ENCODE assay signal across 8 cellular contexts in the genomic region with DNA sequence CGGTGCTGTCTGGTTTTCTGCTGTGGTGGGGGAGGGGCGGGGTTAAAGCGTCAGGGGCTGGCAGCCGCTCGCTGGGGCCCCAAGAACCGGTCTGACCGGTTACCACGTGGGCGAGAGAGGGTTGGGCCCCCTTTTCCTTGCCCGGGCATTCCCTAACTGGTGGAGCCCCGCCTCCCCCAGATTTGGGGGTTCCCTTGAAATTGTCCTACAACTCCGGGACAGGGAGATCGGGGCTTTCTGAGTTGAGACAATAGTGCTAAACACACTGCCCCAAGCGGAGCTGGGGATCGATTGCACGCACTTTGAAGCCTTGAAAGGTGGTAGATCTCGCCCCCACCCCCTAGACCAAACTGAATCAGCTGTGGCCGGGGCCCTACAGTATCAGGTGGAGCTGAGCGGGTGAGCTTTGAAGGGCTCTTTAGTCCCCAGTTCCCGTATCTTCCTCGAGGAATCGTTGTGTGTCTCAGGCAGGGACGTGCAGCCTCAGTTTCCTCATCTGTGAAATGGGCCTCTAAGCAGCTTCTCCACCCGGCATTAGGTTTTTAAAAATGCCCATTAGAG. TPM values are rescaled to one million over a fixed set of nuclear protein-coding genes. Genes with fewer than 3 reads are reported as not detected.
DNase-seq lines count a peak whose midpoint lies in the region; ATAC-seq lines count a peak whose summit lies in the region.

No MANE protein-coding gene starts in this region.

- CTCF ChIA-PET in activated naive CD4-positive, alpha-beta T cell treated with anti-CD3 and anti-CD28 coated beads for 36 hours (lab: Charles Lee), result interaction anchor here (0.9 to 1.4 kb wide), 9 partner anchors 9 to 189 kb away, joined by 3 to 7 read pairs (median 4); no protein-coding TSS in a partner anchor

- H3K36me3 ChIP-seq in SJCRH30, result peaks cover 3% of the 10 kb centered on the region; the same call in 1 of the 2 replicates

- H3K27me3 Mint-ChIP-seq in activated naive CD4-positive, alpha-beta T cell treated with anti-CD3 and anti-CD28 coated beads for 36 hours (ENCODE audit: low read depth), result no peaks in the 10 kb centered on the region

- peaks cover 11% of the 10 kb centered on the region; the same call in 1 of the 2 replicates for H3K4me1 ChIP-seq in SJCRH30

- H3K9me3 Mint-ChIP-seq in activated naive CD4-positive, alpha-beta T cell treated with anti-CD3 and anti-CD28 coated beads for 36 hours, result no peaks in the 10 kb centered on the region

- H3K4me3 ChIP-seq in SJCRH30, result peak overlapping the region; percentile 75

- intact Hi-C loops in activated naive CD4-positive, alpha-beta T cell treated with anti-CD3 and anti-CD28 coated beads for 36 hours (cut with micrococcal nuclease), result loop anchor here (1.0 to 5.0 kb wide), 10 partner anchors 8 to 1227 kb away; a partner anchor contains a TSS
- intact Hi-C loops in posterior vena cava (cut with DNase I), result loop anchor here in 1 of 2 donors (10.0 kb wide), 1 partner anchor 690 kb away; no protein-coding TSS in a partner anchor

- H3K36me3 Mint-ChIP-seq in activated naive CD4-positive, alpha-beta T cell treated with anti-CD3 and anti-CD28 coated beads for 36 hours (ENCODE audit: low read depth), result peaks cover 30% of the 10 kb centered on the region

- H3K9me3 ChIP-seq in SJCRH30 (replicated peaks), result no peaks in the 10 kb centered on the region

- peak overlapping the region; percentile 93 for H3K27ac ChIP-seq in SJCRH30

- ATAC-seq in GM19463 (IDR thresholded peaks at IDR 0.05; ENCODE audit: unreplicated experiment), result no peak
- no peak for ATAC-seq in GM18502 (IDR thresholded peaks at IDR 0.05; ENCODE audit: poor library complexity, unreplicated experiment)

- DNase-seq in CD1c-positive myeloid dendritic cell (ENCODE audit: extremely low spot score) (peak; percentile 57), HK-2 (ENCODE audit: unreplicated experiment) (peak; percentile 70), SJCRH30 (peak; percentile 71 to 81), glomerular visceral epithelial cell (ENCODE audit: extremely low spot score) (peak; percentile 65), posterior vena cava (ENCODE audit: low spot score) (peak; percentile 91)
- peak; percentile 95 for DNase-seq in activated naive CD4-positive, alpha-beta T cell treated with anti-CD3 and anti-CD28 coated beads for 36 hours

- H3K4me1 Mint-ChIP-seq in activated naive CD4-positive, alpha-beta T cell treated with anti-CD3 and anti-CD28 coated beads for 36 hours (ENCODE audit: low read depth), result peaks cover 34% of the 10 kb centered on the region

- H3K4me3 Mint-ChIP-seq in activated naive CD4-positive, alpha-beta T cell treated with anti-CD3 and anti-CD28 coated beads for 36 hours, result peak overlapping the region; percentile 99

- H3K27ac Mint-ChIP-seq in activated naive CD4-positive, alpha-beta T cell treated with anti-CD3 and anti-CD28 coated beads for 36 hours, result peak overlapping the region; percentile 100

- no peaks in the 10 kb centered on the region for H3K27me3 ChIP-seq in SJCRH30

RNA-seq across cellular contexts. Expression of a gene that starts 4.8 kb away (rescaled TPM):
- total RNA-seq in SJCRH30 (2014; rRNA removed; shearing (Covaris generic)), result 30.2 and 31.7 TPM in 2 replicates
- 100 to 1,000 TPM; 120 to 123 TPM for total RNA-seq in activated naive CD4-positive, alpha-beta T cell treated with anti-CD3 and anti-CD28 coated beads for 36 hours
- total RNA-seq in posterior vena cava, result 100 to 1,000 TPM in 1 of 2 donors, 10 to 100 TPM in 1; 73.1 to 130 TPM

RNA-seq across cellular contexts. Expression of a gene that starts 4.8 kb away (rescaled TPM):
- 58.5 and 70.7 TPM in 2 replicates for total RNA-seq in SJCRH30 (2014; rRNA removed; shearing (Covaris generic))
- total RNA-seq in activated naive CD4-positive, alpha-beta T cell treated with anti-CD3 and anti-CD28 coated beads for 36 hours, result 10 to 100 TPM; 48.3 to 48.9 TPM
- total RNA-seq in posterior vena cava, result 10 to 100 TPM; 31.4 to 39.0 TPM

RNA-seq across cellular contexts. Expression of a gene that starts 36.9 kb away (rescaled TPM):
- total RNA-seq in SJCRH30 (2014; rRNA removed; shearing (Covaris generic)), result 103 and 105 TPM in 2 replicates
- 10 to 100 TPM; 41.3 to 45.0 TPM for total RNA-seq in activated naive CD4-positive, alpha-beta T cell treated with anti-CD3 and anti-CD28 coated beads for 36 hours
- 10 to 100 TPM; 37.6 to 39.7 TPM for total RNA-seq in posterior vena cava

RNA-seq across cellular contexts. Expression of a gene that starts 38.5 kb away (rescaled TPM):
- 54.1 and 59.0 TPM in 2 replicates for total RNA-seq in SJCRH30 (2014; rRNA removed; shearing (Covaris generic))
- 10 to 100 TPM; 55.8 to 59.6 TPM for total RNA-seq in activated naive CD4-positive, alpha-beta T cell treated with anti-CD3 and anti-CD28 coated beads for 36 hours
- 10 to 100 TPM; 21.9 to 24.1 TPM for total RNA-seq in posterior vena cava

RNA-seq across cellular contexts. Expression of a gene that starts 52.3 kb away (rescaled TPM):
- total RNA-seq in SJCRH30 (2014; rRNA removed; shearing (Covaris generic)), result 0.08 TPM in 1 of 2 replicates, not detected in the other
- total RNA-seq in activated naive CD4-positive, alpha-beta T cell treated with anti-CD3 and anti-CD28 coated beads for 36 hours, result 1 to 10 TPM; 1.8 to 2.2 TPM
- 10 to 100 TPM in 1 of 2 donors, 1 to 10 TPM in 1; 9.8 to 13.0 TPM for total RNA-seq in posterior vena cava
